In genomic region chr2:101108357-101108756, GRCh38 we compare ENCODE assay signal across 22 cellular contexts. TPM values are rescaled to one million over a fixed set of nuclear protein-coding genes. Genes with fewer than 3 reads are reported as not detected.
DNase-seq lines count a peak whose midpoint lies in the region; ATAC-seq, FAIRE-seq and TF ChIP-seq lines count a peak whose summit lies in the region.
"Had no signal": no experiment of that assay in that cellular context is flagged by ENCODE, and none has a peak within 500 bp of the region (broad histone marks: within the 10 kb centered on the region; RNA-seq: fewer than 3 reads in every experiment).

No MANE protein-coding gene starts in this region.

- intact Hi-C loops in right cardiac atrium (cut with DNase I) (no loop called here), stomach (cut with DNase I; ENCODE audit: low total_unique reads) (no loop called here)

- no peaks in the 10 kb centered on the region for H3K27me3 ChIP-seq in right cardiac atrium (ENCODE audit: control insufficient read depth, insufficient read depth)
- H3K27me3 ChIP-seq in stomach, result no peaks in the 10 kb centered on the region
- H3K27me3 ChIP-seq in small intestine (ENCODE audit: control insufficient read depth in 2 of 2, insufficient read depth in 2 of 2, low read length in 2 of 2), result no peaks in the 10 kb centered on the region
- peaks cover 13% of the 10 kb centered on the region for H3K27me3 ChIP-seq in osteoblast (ENCODE audit: insufficient read depth, low read length)
- H3K27me3 ChIP-seq: BE2C had no signal

- no peak overlapping the region for H3K4me3 ChIP-seq in A549
- H3K4me3 ChIP-seq in right cardiac atrium (ENCODE audit: low read length), result no peak overlapping the region
- no peak overlapping the region for H3K4me3 ChIP-seq in stomach
- H3K4me3 ChIP-seq in small intestine (ENCODE audit: low read depth in 1 of 2, low read length in 2 of 2), result no peak overlapping the region
- H3K4me3 ChIP-seq in osteoblast (ENCODE audit: insufficient read depth, low read length), result no peak overlapping the region
- H3K4me3 ChIP-seq: PC-9 had no signal

- H4K20me1 ChIP-seq in osteoblast (ENCODE audit: insufficient read depth, low read length), result no peaks in the 10 kb centered on the region

- CTCF ChIA-PET in A549 (lab: Yijun Ruan, JAX), result interaction anchor here (1.0 kb wide), 2 partner anchors 10 to 16 kb away, joined by 3 read pairs; no protein-coding TSS in a partner anchor

- H3K36me3 ChIP-seq in stomach, result no peaks in the 10 kb centered on the region
- H3K36me3 ChIP-seq in small intestine (ENCODE audit: control insufficient read depth in 2 of 2, insufficient read depth in 2 of 2, low read length in 2 of 2), result no peaks in the 10 kb centered on the region
- no peaks in the 10 kb centered on the region for H3K36me3 ChIP-seq in osteoblast (ENCODE audit: insufficient read depth, low read length)
- H3K36me3 ChIP-seq: BE2C had no signal

- H3K79me2 ChIP-seq in osteoblast (ENCODE audit: insufficient read depth, low read length), result no peaks in the 10 kb centered on the region

- peaks cover 94% of the 10 kb centered on the region for H3K4me1 ChIP-seq in A549
- H3K4me1 ChIP-seq in right cardiac atrium (ENCODE audit: control insufficient read depth, insufficient read depth, low read length), result peaks cover 34% of the 10 kb centered on the region
- peaks cover 60 to 98% (median 75%) of the 10 kb centered on the region in 4 donors for H3K4me1 ChIP-seq in stomach
- H3K4me1 ChIP-seq in small intestine (ENCODE audit: control insufficient read depth in 2 of 2, insufficient read depth in 1 of 2, low read depth in 1 of 2, low read length in 1 of 2), result peaks cover 0 to 2% of the 10 kb centered on the region in 2 donors
- peaks cover 9% of the 10 kb centered on the region for H3K4me1 ChIP-seq in osteoblast (ENCODE audit: insufficient read depth, low read length)

- ATAC-seq in A549 (no peak), right cardiac atrium (no peak)
- ATAC-seq: HCT116, SK-N-SH treated with all-trans-retinoic acid at 6 μM for 48 hours had no signal

- peak overlapping the region; percentile 89 to 91; a peak in 4 of 6 replicates for H3K27ac ChIP-seq in A549
- peak overlapping the region; percentile 97 for H3K27ac ChIP-seq in VCaP
- H3K27ac ChIP-seq in right cardiac atrium (ENCODE audit: low read length), result peak overlapping the region; percentile 94
- H3K27ac ChIP-seq in stomach, result peak overlapping the region in 4 of 5 donors; percentile 4 to 83 (median 51)
- no peak overlapping the region for H3K27ac ChIP-seq in small intestine (ENCODE audit: low read depth in 1 of 2, low read length in 1 of 2)
- no peak overlapping the region for H3K27ac ChIP-seq in osteoblast (ENCODE audit: low read depth, low read length)
- H3K27ac ChIP-seq: PC-9, RWPE1 had no signal

- FAIRE-seq in A549 (lab: Jason Lieb, UNC) (no peak), small intestine (lab: Jason Lieb, UNC) (no peak)
- FAIRE-seq: A204.1, D721Med, GM18507 had no signal

- H3K9me3 ChIP-seq in A549 (no peaks in the 10 kb centered on the region; the same call in 2 of the 3 replicates), right cardiac atrium (ENCODE audit: control insufficient read depth, low read length) (no peaks in the 10 kb centered on the region), stomach (no peaks in the 10 kb centered on the region), small intestine (ENCODE audit: control insufficient read depth, low read depth) (no peaks in the 10 kb centered on the region), osteoblast (ENCODE audit: low read depth, low read length) (no peaks in the 10 kb centered on the region)
- H3K9me3 ChIP-seq: BE2C had no signal

- TF ChIP-seq CTCF in A549 (IDR thresholded peaks at IDR 0.05), result no peak
- no peak for TF ChIP-seq CTCF in VCaP (conservative IDR thresholded peaks at IDR 0.05)
- no peak for TF ChIP-seq CTCF in stomach (IDR thresholded peaks at IDR 0.05)
- no peak for TF ChIP-seq CTCF in osteoblast (IDR thresholded peaks at IDR 0.05; ENCODE audit: extremely low read depth, low read depth, low read length)

- 91% methylated on average over 8 of the region's 8 CpGs for WGBS in A549 (ENCODE audit: missing lambda C conversion rate)
- 65% methylated on average over 8 of the region's 8 CpGs for WGBS in right cardiac atrium
- 59 to 84% (median 72%) methylated on average over 8 of the region's 8 CpGs for WGBS in stomach, 5 donors
- 90 to 96% (median 95%) methylated on average over 8 of the region's 8 CpGs for WGBS in small intestine, 3 donors

- no peak for TF ChIP-seq RAD21 in A549 (conservative IDR thresholded peaks at IDR 0.05 in 1 of 2, IDR thresholded peaks at IDR 0.05 in 1 of 2)

- DNase-seq in A549 (ENCODE audit: low read depth in 1 of 2, low spot score in 1 of 2) (no peak), right cardiac atrium (no peak), stomach (no peak), small intestine (no peak), AG08395 (ENCODE audit: low spot score) (no peak), osteoblast (ENCODE audit: insufficient read length, low spot score, missing footprints) (no peak)
- DNase-seq: BE2C, GDM1, GOT3, Karpas-422, MV-4-11, NCI-H1105 treated with DMSO at 0.1 percent for 48 hours, NCI-H1694, NCI-H2107, PC-9 had no signal

- H3K4me2 ChIP-seq in A549, result no peak overlapping the region
- no peak overlapping the region for H3K4me2 ChIP-seq in osteoblast (ENCODE audit: insufficient read depth, low read length)
- H3K4me2 ChIP-seq: PC-9 had no signal

- POLR2A ChIA-PET in A549 (lab: Yijun Ruan, JAX), result no interaction called here

- TF ChIP-seq EP300 in A549 (IDR thresholded peaks at IDR 0.05) (no peak), stomach (IDR thresholded peaks at IDR 0.05) (no peak)

- no peak for TF ChIP-seq POLR2A in A549 (IDR thresholded peaks at IDR 0.05; ENCODE audit: low read length)
- TF ChIP-seq POLR2A in stomach (IDR thresholded peaks at IDR 0.05), result no peak

- no peak overlapping the region for H2AFZ ChIP-seq in osteoblast (ENCODE audit: low read length)
- H2AFZ ChIP-seq: PC-9 had no signal

TF ChIP-seq in A549, 52 proteins besides CTCF, POLR2A, EP300 and RAD21:
- TF ChIP-seq E2F6 (IDR thresholded peaks at IDR 0.05; ENCODE audit: borderline replicate concordance, low read depth) (no peak), USF2 (IDR thresholded peaks at IDR 0.05) (no peak)

RNA-seq across cellular contexts. Expression of gene TBC1D8, which starts 42.8 kb away (rescaled TPM):
- 107 and 119 TPM in 2 replicates for polyA plus RNA-seq in A549 (2011; rRNA removed)
- polyA plus RNA-seq in A549 (2012; cell fraction: cytosol; rRNA removed), result 46.3 and 54.9 TPM in 2 replicates
- polyA plus RNA-seq in A549 (2012; cell fraction: nucleus; rRNA removed), result 250 and 339 TPM in 2 replicates
- 30.0 to 40.3 TPM (median 35.3 TPM) in 3 replicates for polyA plus RNA-seq in A549 (2017; fragmentation: RNase III; extraction: RNeasy Plus Mini Kit Qiagen cat#74134 plus additional on column Dnase treatment)
- polyA minus RNA-seq in A549 (2011; rRNA and poly(A)+ RNA removed), result 132 and 139 TPM in 2 replicates
- total RNA-seq in right cardiac atrium, result 10 to 100 TPM; 42.3 to 79.5 (median 52.2) TPM
- polyA plus RNA-seq in right cardiac atrium, result 36.4 TPM
- total RNA-seq in stomach, result 100 to 1,000 TPM in 3 of 5 donors, 10 to 100 TPM in 2; 74.2 to 179 (median 120) TPM
- 10 to 100 TPM in 2 of 3 donors, 1 to 10 TPM in 1; 9.9 to 22.0 (median 13.0) TPM for polyA plus RNA-seq in stomach
- polyA plus RNA-seq in small intestine, result 100 to 1,000 TPM in 1 of 3 donors, 10 to 100 TPM in 2; 12.6 to 113 (median 43.0) TPM
- total RNA-seq in osteoblast, result 13.4 and 13.8 TPM in 2 replicates

Comparison
In these comparisons a context has a peak if more than half of its experiments do, and no peak if none do; other contexts are left out.
1. H3K27ac ChIP-seq: peak in A549 (2 of 2), VCaP (single experiment), right cardiac atrium (single experiment) and stomach (4 of 5); none in small intestine (0 of 2) and osteoblast (single experiment).